11 cellular contexts compared by ENCODE assay signal in the genomic region with DNA sequence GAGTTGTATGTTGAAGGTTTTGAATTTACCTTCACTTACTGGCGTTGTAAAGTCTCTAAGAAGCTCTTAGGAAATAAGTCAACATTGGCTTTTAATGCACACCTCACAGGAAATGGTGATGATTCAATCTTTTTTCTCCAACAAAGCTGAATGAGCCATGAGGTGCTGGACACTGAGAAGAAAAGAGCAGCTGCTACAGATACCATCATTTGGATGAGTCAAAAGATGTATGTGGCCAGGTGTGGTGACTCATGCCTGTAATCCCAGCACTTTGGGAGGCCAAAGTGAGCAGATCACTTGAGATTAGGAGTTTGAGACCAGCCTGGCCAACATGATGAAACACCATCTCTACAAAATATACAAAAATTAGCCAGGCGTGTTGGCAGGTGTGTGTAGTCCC. TPM values are rescaled to one million over a fixed set of nuclear protein-coding genes. Genes with fewer than 3 reads are reported as not detected.
DNase-seq lines count a peak whose midpoint lies in the region; ATAC-seq, FAIRE-seq and TF ChIP-seq lines count a peak whose summit lies in the region.
"Had no signal": no experiment of that assay in that cellular context is flagged by ENCODE, and none has a peak within 500 bp of the region (broad histone marks: within the 10 kb centered on the region; RNA-seq: fewer than 3 reads in every experiment).

No MANE protein-coding gene starts in this region.

- peaks cover 3% of the 10 kb centered on the region for H3K4me1 Mint-ChIP-seq in astrocyte (ENCODE audit: low read depth, unreplicated experiment)
- H3K4me1 Mint-ChIP-seq: naive B cell had no signal

- no peak overlapping the region for H2BK15ac ChIP-seq in IMR-90 (ENCODE audit: low read depth, low read length)

- no peak overlapping the region for H4K91ac ChIP-seq in IMR-90 (ENCODE audit: insufficient read depth, low read depth, low read length)

- H3K9me3 ChIP-seq in A549 (no peaks in the 10 kb centered on the region), IMR-90 (ENCODE audit: control insufficient read depth, insufficient read depth, low read length) (no peaks in the 10 kb centered on the region), astrocyte (ENCODE audit: insufficient read depth, low read depth, low read length) (no peaks in the 10 kb centered on the region), testis (no peaks in the 10 kb centered on the region)
- H3K9me3 ChIP-seq: thoracic aorta had no signal

- H3K4me3 Mint-ChIP-seq in astrocyte (ENCODE audit: unreplicated experiment) = no peak overlapping the region
- H3K4me3 Mint-ChIP-seq: naive B cell had no signal

- H3K27me3 ChIP-seq in IMR-90 (ENCODE audit: control insufficient read depth, insufficient read depth, low read length) = peaks cover 4% of the 10 kb centered on the region
- H3K27me3 ChIP-seq in astrocyte (ENCODE audit: insufficient read depth, low read length) = no peaks in the 10 kb centered on the region
- H3K27me3 ChIP-seq in testis = no peaks in the 10 kb centered on the region
- H3K27me3 ChIP-seq: cardiac muscle cell had no signal

- no peak overlapping the region for H3K18ac ChIP-seq in IMR-90 (ENCODE audit: low read depth, low read length)

- H3K9ac ChIP-seq in IMR-90 (ENCODE audit: low read depth, low read length) = no peak overlapping the region
- H3K9ac ChIP-seq in astrocyte (ENCODE audit: low read length) = no peak overlapping the region

- TF ChIP-seq RAD21 in A549 (conservative IDR thresholded peaks at IDR 0.05 in 1 of 2, IDR thresholded peaks at IDR 0.05 in 1 of 2) (no peak), IMR-90 (IDR thresholded peaks at IDR 0.05; ENCODE audit: low read length) (no peak)

- DNase-seq in A549 (ENCODE audit: low read depth in 1 of 2, low spot score in 1 of 2) = peak in 1 of 2 experiments; percentile 37
- peak; percentile 67 for DNase-seq in IMR-90
- peak; percentile 66 for DNase-seq in astrocyte (ENCODE audit: low read depth)
- DNase-seq in DMS 273 (lab: John Stamatoyannopoulos, UW; ENCODE audit: unreplicated experiment) = no peak
- DNase-seq in testis = no peak
- no peak for DNase-seq in SK-N-DZ (ENCODE audit: low spot score)
- DNase-seq in left cardiac atrium = no peak
- DNase-seq: naive B cell had no signal

- no peaks in the 10 kb centered on the region for H3K79me1 ChIP-seq in IMR-90 (ENCODE audit: low read depth in 1 of 2, low read length in 2 of 2)

- CTCF ChIA-PET in A549 (lab: Yijun Ruan, JAX) = interaction anchor here (1.3 to 2.6 kb wide), 2 partner anchors 14 to 167 kb away, joined by 3 to 7 read pairs; no protein-coding TSS in a partner anchor
- CTCF ChIA-PET in IMR-90 (lab: Yijun Ruan, JAX) = no interaction called here

- H4K20me1 ChIP-seq in IMR-90 (ENCODE audit: insufficient read depth, low read length) (no peaks in the 10 kb centered on the region), astrocyte (ENCODE audit: insufficient read depth, low read length) (no peaks in the 10 kb centered on the region)

- FAIRE-seq in A549 (lab: Jason Lieb, UNC) = no peak
- FAIRE-seq in astrocyte (lab: Jason Lieb, UNC) = no peak

- no peaks in the 10 kb centered on the region for H3K36me3 Mint-ChIP-seq in astrocyte (ENCODE audit: low read depth, unreplicated experiment)

- 0 out of 6 replicates have a peak, but pooled peaks of 1 of the 2 experiments have one; percentile 34 for ATAC-seq in A549
- peak; percentile 54 for ATAC-seq in GM19452 (IDR thresholded peaks at IDR 0.05; ENCODE audit: unreplicated experiment)
- ATAC-seq in IMR-90 (ENCODE audit: low read depth) = no peak
- ATAC-seq in left cardiac atrium = no peak

- no peak overlapping the region for H4K8ac ChIP-seq in IMR-90 (ENCODE audit: low read depth in 2 of 2, low read length in 2 of 2)

- no peak for TF ChIP-seq POLR2A in A549 (IDR thresholded peaks at IDR 0.05; ENCODE audit: low read length)
- TF ChIP-seq POLR2A in IMR-90 (IDR thresholded peaks at IDR 0.05; ENCODE audit: low read depth, low read length) = no peak
- TF ChIP-seq POLR2A in testis (IDR thresholded peaks at IDR 0.05) = no peak

- H3K27me3 Mint-ChIP-seq in astrocyte (ENCODE audit: low read depth, unreplicated experiment) = no peaks in the 10 kb centered on the region

- no peak overlapping the region for H2BK5ac ChIP-seq in IMR-90 (ENCODE audit: low read depth, low read length, poor library complexity, severe bottlenecking)

- no peaks in the 10 kb centered on the region for H3K9me1 ChIP-seq in IMR-90 (ENCODE audit: insufficient read depth, low read length)

- H3K27ac ChIP-seq in A549 (no peak overlapping the region), IMR-90 (ENCODE audit: insufficient read depth, low read length) (no peak overlapping the region), astrocyte (ENCODE audit: low read depth, low read length) (no peak overlapping the region), testis (no peak overlapping the region)
- H3K27ac ChIP-seq: cardiac muscle cell, thoracic aorta had no signal

- no peak overlapping the region for H4K5ac ChIP-seq in IMR-90 (ENCODE audit: low read depth, low read length)

- H3K14ac ChIP-seq in IMR-90 (replicated peaks; ENCODE audit: low read depth, low read length) = no peak overlapping the region

- no peak overlapping the region for H3K56ac ChIP-seq in IMR-90 (ENCODE audit: extremely low read depth, insufficient read depth, low read length)

- no peaks in the 10 kb centered on the region for H3K79me2 ChIP-seq in astrocyte (ENCODE audit: insufficient read depth, low read length)

- H2AK5ac ChIP-seq in IMR-90 (ENCODE audit: low read depth, low read length) = no peak overlapping the region

- H3K9me3 Mint-ChIP-seq in astrocyte (ENCODE audit: unreplicated experiment) = no peaks in the 10 kb centered on the region

- no peak overlapping the region for H2BK20ac ChIP-seq in IMR-90 (ENCODE audit: low read depth, low read length)

- H2AFZ ChIP-seq in IMR-90 (replicated peaks; ENCODE audit: low read length, poor library complexity) (no peak overlapping the region), astrocyte (ENCODE audit: low read depth, low read length) (no peak overlapping the region)

- no TSS peak for BruUV-seq in IMR-90 (replicated peaks; lab: Mats Ljungman, UMichigan)

- no peak overlapping the region for H3K4ac ChIP-seq in IMR-90 (ENCODE audit: low read depth, low read length)

- H3K36me3 ChIP-seq in IMR-90 (ENCODE audit: control insufficient read depth, insufficient read depth, low read length) (no peaks in the 10 kb centered on the region), astrocyte (ENCODE audit: insufficient read depth, low read length) (no peaks in the 10 kb centered on the region), testis (ENCODE audit: low read depth, missing control alignments) (no peaks in the 10 kb centered on the region)
- H3K36me3 ChIP-seq: cardiac muscle cell, thoracic aorta had no signal

- H3K4me2 ChIP-seq in A549 = no peak overlapping the region
- no peak overlapping the region for H3K4me2 ChIP-seq in IMR-90 (ENCODE audit: low read depth, low read length)
- H3K4me2 ChIP-seq in astrocyte (ENCODE audit: low read length) = no peak overlapping the region

- in situ Hi-C loops in IMR-90 (cut with MboI; ENCODE audit: low sequenced_read_pairs) = no loop called here

- H3K27ac Mint-ChIP-seq in astrocyte (ENCODE audit: unreplicated experiment) = no peak overlapping the region

- H3K4me1 ChIP-seq in A549 (peaks cover 4% of the 10 kb centered on the region; the same call in 1 of the 3 replicates), IMR-90 (ENCODE audit: control insufficient read depth, insufficient read depth, low read length) (no peaks in the 10 kb centered on the region), astrocyte (ENCODE audit: insufficient read depth, low read length) (no peaks in the 10 kb centered on the region), testis (no peaks in the 10 kb centered on the region)

- H3K4me3 ChIP-seq in A549 (no peak overlapping the region), IMR-90 (ENCODE audit: insufficient read depth, low read depth, low read length) (no peak overlapping the region), astrocyte (ENCODE audit: insufficient read depth, low read depth, low read length) (no peak overlapping the region), testis (no peak overlapping the region)
- H3K4me3 ChIP-seq: cardiac muscle cell, thoracic aorta had no signal

- TF ChIP-seq EP300 in A549 (IDR thresholded peaks at IDR 0.05) = no peak

- TF ChIP-seq CTCF in A549 (IDR thresholded peaks at IDR 0.05) (no peak), IMR-90 (conservative IDR thresholded peaks at IDR 0.05; ENCODE audit: low read depth, low read length) (no peak), astrocyte (IDR thresholded peaks at IDR 0.05; ENCODE audit: insufficient read depth, low read depth, low read length) (no peak), testis (IDR thresholded peaks at IDR 0.05) (no peak)

- no peak overlapping the region for H2AK9ac ChIP-seq in IMR-90 (replicated peaks; ENCODE audit: low read depth, low read length, poor library complexity)

- H3K23ac ChIP-seq in IMR-90 (ENCODE audit: low read depth, low read length) = no peak overlapping the region

- no peak overlapping the region for H2BK120ac ChIP-seq in IMR-90 (ENCODE audit: low read depth, low read length)

- POLR2A ChIA-PET in A549 (lab: Yijun Ruan, JAX) = interaction anchor here (0.5 to 1.1 kb wide), 2 partner anchors 103 to 365 kb away, joined by 3 read pairs; no protein-coding TSS in a partner anchor
- POLR2A ChIA-PET in IMR-90 (lab: Charles Lee; ENCODE audit: unreplicated experiment) = no interaction called here

- intact Hi-C loops in IMR-90 (cut with micrococcal nuclease) = no loop called here
- intact Hi-C loops in testis (cut with DNase I; ENCODE audit: low total_unique reads) = no loop called here
- intact Hi-C loops in left cardiac atrium (cut with DNase I) = no loop called here

- dilution Hi-C loops in IMR-90 (cut with HindIII; ENCODE audit: low sequenced_read_pairs, unreplicated experiment) = no loop called here

- 44% methylated on average over 2 of the region's 2 CpGs for WGBS in A549 (ENCODE audit: missing lambda C conversion rate)
- no CpG with 5 or more reads among the region's 2 CpGs for WGBS in IMR-90 (ENCODE audit: extremely low coverage in 2 of 2, insufficient read length in 1 of 2), 2 experiments
- WGBS in testis, 2 donors = 97 to 98% methylated on average over 2 of the region's 2 CpGs

RNA-seq across cellular contexts. Expression of gene IL23R, which starts 3.3 kb away (rescaled TPM):
- polyA plus RNA-seq in A549 (2011; rRNA removed) (not detected in 2 replicates), A549 (2017; fragmentation: RNase III; extraction: RNeasy Plus Mini Kit Qiagen cat#74134 plus additional on column Dnase treatment) (not detected in 3 replicates), IMR-90 (2012; rRNA removed) (not detected in 2 replicates), testis (ENCODE audit: insufficient read depth, low read depth, low replicate concordance) (1.5 TPM)
- polyA plus RNA-seq in A549 (2012; cell fraction: cytosol; rRNA removed) = not detected in 2 replicates
- polyA plus RNA-seq in A549 (2012; cell fraction: nucleus; rRNA removed) = not detected in 2 replicates
- polyA minus RNA-seq in A549 (2011; rRNA and poly(A)+ RNA removed) = not detected in 2 replicates
- total RNA-seq in IMR-90 (2012; rRNA removed) (not detected in 2 replicates), astrocyte (not detected in 2 replicates), testis (1 to 10 TPM; 2.2 to 2.6 TPM), left cardiac atrium (not detected)
- not detected in 2 replicates for polyA plus RNA-seq in IMR-90 (2012; cell fraction: cytosol; rRNA removed)
- polyA plus RNA-seq in IMR-90 (2012; cell fraction: nucleus; rRNA removed; ENCODE audit: low replicate concordance) = not detected in 2 replicates
- polyA plus RNA-seq in SK-N-DZ (2014; cell fraction: cytosol; rRNA removed) = 0.05 and 0.81 TPM in 2 replicates
- 0.96 TPM in 1 of 2 replicates, not detected in the other for polyA plus RNA-seq in SK-N-DZ (2014; cell fraction: nucleus; rRNA removed)
- total RNA-seq: cardiac muscle cell, thoracic aorta had no signal
- polyA plus RNA-seq: cardiac muscle cell had no signal

RNA-seq across cellular contexts. Expression of gene C1orf141, which starts 28.2 kb away (rescaled TPM):
- polyA plus RNA-seq in A549 (2011; rRNA removed) (not detected in 2 replicates), A549 (2017; fragmentation: RNase III; extraction: RNeasy Plus Mini Kit Qiagen cat#74134 plus additional on column Dnase treatment) (not detected in 3 replicates), IMR-90 (2012; rRNA removed) (not detected in 2 replicates), testis (ENCODE audit: insufficient read depth, low read depth, low replicate concordance) (10.1 TPM)
- not detected in 2 replicates for polyA plus RNA-seq in A549 (2012; cell fraction: cytosol; rRNA removed)
- not detected in 2 replicates for polyA plus RNA-seq in A549 (2012; cell fraction: nucleus; rRNA removed)
- polyA minus RNA-seq in A549 (2011; rRNA and poly(A)+ RNA removed) = not detected in 2 replicates
- total RNA-seq in IMR-90 (2012; rRNA removed) (not detected in 2 replicates), astrocyte (not detected in 2 replicates), testis (10 to 100 TPM in 1 of 2 donors, 1 to 10 TPM in 1; 9.5 to 17.3 TPM), left cardiac atrium (not detected)
- polyA plus RNA-seq in IMR-90 (2012; cell fraction: cytosol; rRNA removed) = not detected in 2 replicates
- polyA plus RNA-seq in IMR-90 (2012; cell fraction: nucleus; rRNA removed; ENCODE audit: low replicate concordance) = not detected in 2 replicates
- polyA plus RNA-seq in SK-N-DZ (2014; cell fraction: cytosol; rRNA removed) = not detected in 2 replicates
- not detected in 2 replicates for polyA plus RNA-seq in SK-N-DZ (2014; cell fraction: nucleus; rRNA removed)
- total RNA-seq: cardiac muscle cell, thoracic aorta had no signal
- polyA plus RNA-seq: cardiac muscle cell had no signal

Comparison
In these comparisons a context has a peak if more than half of its experiments do, and no peak if none do; other contexts are left out.
1. DNase-seq: peak in IMR-90 (single experiment) and astrocyte (single experiment); none in DMS 273 (single experiment), testis (single experiment), SK-N-DZ (single experiment) and left cardiac atrium (single experiment).
2. RNA of gene C1orf141, which starts 28.2 kb away (total RNA-seq): 9.5 to 17.3 TPM in testis; not detected in IMR-90, not detected in astrocyte and not detected in left cardiac atrium; every median in the first group is over 10 times any median in the second.